Comparison of ENCODE assay signal across 23 cellular contexts in genomic region chr6:1729133-1729751, GRCh38.
DNase-seq lines count a peak whose midpoint lies in the region; TF ChIP-seq lines count a peak whose summit lies in the region.
"Had no signal": no experiment of that assay in that cellular context is flagged by ENCODE, and none has a peak within 500 bp of the region (broad histone marks: within the 10 kb centered on the region; RNA-seq: fewer than 3 reads in every experiment).

No MANE protein-coding gene starts in this region.

- peaks cover 34% of the 10 kb centered on the region for H3K4me1 ChIP-seq in mammary epithelial cell (ENCODE audit: insufficient read depth, low read length)
- H3K4me1 ChIP-seq in esophagus muscularis mucosa = no peaks in the 10 kb centered on the region
- H3K4me1 ChIP-seq: Peyer's patch had no signal

- intact Hi-C loops in mammary epithelial cell (cut with micrococcal nuclease) = no loop called here
- intact Hi-C loops in activated CD4-positive, alpha-beta T cell treated with anti-CD3 and anti-CD28 coated beads, Interleukin-2, amount 10 ng/mL, durations not matched to agents 24 days and 14 days (cut with micrococcal nuclease) = no loop called here
- intact Hi-C loops in esophagus muscularis mucosa (cut with DNase I) = no loop called here

- dilution Hi-C loops in mammary epithelial cell (cut with HindIII; ENCODE audit: low sequenced_read_pairs) = no loop called here

- peak overlapping the region; percentile 23 for H3K9ac ChIP-seq in mammary epithelial cell (ENCODE audit: insufficient read depth, low read length)
- H3K9ac ChIP-seq: BLaER1 had no signal

- no peaks in the 10 kb centered on the region for H4K20me1 ChIP-seq in mammary epithelial cell (ENCODE audit: insufficient read depth, low read length)
- H4K20me1 ChIP-seq: BLaER1 had no signal

- H3K9me3 ChIP-seq in mammary epithelial cell (replicated peaks; ENCODE audit: insufficient read depth, low read length) (no peaks in the 10 kb centered on the region), esophagus muscularis mucosa (no peaks in the 10 kb centered on the region)
- H3K9me3 ChIP-seq: BLaER1, Caco-2, ovary, Peyer's patch had no signal

- H3K4me2 ChIP-seq in mammary epithelial cell (ENCODE audit: insufficient read depth, low read depth, low read length) = peak overlapping the region; percentile 76
- H3K4me2 ChIP-seq: BLaER1 had no signal

- peak overlapping the region; percentile 45 for H2AFZ ChIP-seq in mammary epithelial cell (ENCODE audit: low read depth, low read length)

- H3K27ac ChIP-seq in mammary epithelial cell (ENCODE audit: insufficient read depth, low read depth, low read length) (peak overlapping the region; percentile 21), esophagus muscularis mucosa (replicated peaks in 1 of 4) (no peak overlapping the region)
- H3K27ac ChIP-seq: BLaER1, HL-60, ovary, Peyer's patch had no signal

- peaks cover 4% of the 10 kb centered on the region for H3K9me3 Mint-ChIP-seq in activated CD4-positive, alpha-beta T cell treated with anti-CD3 and anti-CD28 coated beads, Interleukin-2, amount 10 ng/mL, durations not matched to agents 24 days and 14 days

- TF ChIP-seq EP300 in esophagus muscularis mucosa (IDR thresholded peaks at IDR 0.05) = no peak

- no peaks in the 10 kb centered on the region for H3K79me2 ChIP-seq in mammary epithelial cell (ENCODE audit: insufficient read depth, low read length)

- no peak for TF ChIP-seq POLR2A in esophagus muscularis mucosa (IDR thresholded peaks at IDR 0.05; ENCODE audit: low read depth)

- H3K36me3 ChIP-seq in mammary epithelial cell (ENCODE audit: insufficient read depth, low read length) (no peaks in the 10 kb centered on the region), esophagus muscularis mucosa (peaks cover 0 to 3% (median 0%) of the 10 kb centered on the region in 4 donors)
- H3K36me3 ChIP-seq: ovary had no signal

- DNase-seq in DMS153 treated with DMSO at 0.1 percent for 48 hours (lab: John Stamatoyannopoulos, UW; ENCODE audit: unreplicated experiment) (peak; percentile 15), NCI-H1105 treated with DMSO at 0.1 percent for 48 hours (lab: John Stamatoyannopoulos, UW) (peak; percentile 99), mammary epithelial cell (peak; percentile 93), lung microvascular endothelial cell (ENCODE audit: low read depth in 2 of 2) (peak; percentile 49 to 54), NCI-H1417 (lab: John Stamatoyannopoulos, UW) (no peak), esophagus muscularis mucosa (ENCODE audit: extremely low spot score) (no peak), DMS53 (lab: John Stamatoyannopoulos, UW) (no peak)
- no peak for DNase-seq in activated CD4-positive, alpha-beta T cell treated with anti-CD3 and anti-CD28 coated beads, Interleukin-2, amount 10 ng/mL, durations not matched to agents 24 days and 14 days
- DNase-seq: ACHN; activated CD4-positive, alpha-beta T cell treated with anti-CD3 and anti-CD28 coated beads for 48 hours; activated CD8-positive, alpha-beta memory T cell treated with anti-CD3 and anti-CD28 coated beads, Interleukin-2, amount 10 ng/mL, durations not matched to agents 7 days and 5 days; activated naive CD4-positive, alpha-beta T cell treated with anti-CD3 and anti-CD28 coated beads, Interleukin-2, amount 50 U/mL, for 16 hours; aorta; Caco-2; GOT3; naive thymus-derived CD8-positive, alpha-beta T cell; NCI-H446; ovary; Peyer's patch; stimulated activated CD4-positive, alpha-beta T cell treated with anti-CD3 and anti-CD28 coated beads, Interleukin-15, amount 100 ng/mL, for 24 hours; T-helper 17 cell had no signal

- no peak overlapping the region for H3K27ac Mint-ChIP-seq in activated CD4-positive, alpha-beta T cell treated with anti-CD3 and anti-CD28 coated beads, Interleukin-2, amount 10 ng/mL, durations not matched to agents 24 days and 14 days
- H3K27ac Mint-ChIP-seq: activated CD8-positive, alpha-beta memory T cell treated with anti-CD3 and anti-CD28 coated beads, Interleukin-2, amount 10 ng/mL, durations not matched to agents 7 days and 5 days; naive thymus-derived CD8-positive, alpha-beta T cell; T-helper 17 cell had no signal

- H3K4me3 Mint-ChIP-seq in activated CD4-positive, alpha-beta T cell treated with anti-CD3 and anti-CD28 coated beads, Interleukin-2, amount 10 ng/mL, durations not matched to agents 24 days and 14 days = no peak overlapping the region
- H3K4me3 Mint-ChIP-seq: activated CD8-positive, alpha-beta memory T cell treated with anti-CD3 and anti-CD28 coated beads, Interleukin-2, amount 10 ng/mL, durations not matched to agents 7 days and 5 days; naive thymus-derived CD8-positive, alpha-beta T cell; T-helper 17 cell had no signal

- H3K27me3 Mint-ChIP-seq in activated CD4-positive, alpha-beta T cell treated with anti-CD3 and anti-CD28 coated beads, Interleukin-2, amount 10 ng/mL, durations not matched to agents 24 days and 14 days = no peaks in the 10 kb centered on the region
- H3K27me3 Mint-ChIP-seq: activated CD8-positive, alpha-beta memory T cell treated with anti-CD3 and anti-CD28 coated beads, Interleukin-2, amount 10 ng/mL, durations not matched to agents 7 days and 5 days; naive thymus-derived CD8-positive, alpha-beta T cell; T-helper 17 cell had no signal

- no peaks in the 10 kb centered on the region for H3K36me3 Mint-ChIP-seq in activated CD4-positive, alpha-beta T cell treated with anti-CD3 and anti-CD28 coated beads, Interleukin-2, amount 10 ng/mL, durations not matched to agents 24 days and 14 days (ENCODE audit: low read depth)

- CTCF ChIA-PET in mammary epithelial cell (lab: Charles Lee; ENCODE audit: low non-redundant PET) = no interaction called here

- H3K27me3 ChIP-seq in mammary epithelial cell (ENCODE audit: insufficient read depth, low read length) (no peaks in the 10 kb centered on the region), esophagus muscularis mucosa (no peaks in the 10 kb centered on the region)
- H3K27me3 ChIP-seq: BLaER1, ovary, Peyer's patch had no signal

- no peaks in the 10 kb centered on the region for H3K4me1 Mint-ChIP-seq in activated CD4-positive, alpha-beta T cell treated with anti-CD3 and anti-CD28 coated beads, Interleukin-2, amount 10 ng/mL, durations not matched to agents 24 days and 14 days
- H3K4me1 Mint-ChIP-seq: activated CD8-positive, alpha-beta memory T cell treated with anti-CD3 and anti-CD28 coated beads, Interleukin-2, amount 10 ng/mL, durations not matched to agents 7 days and 5 days; T-helper 17 cell had no signal

- H3K4me3 ChIP-seq in mammary epithelial cell (replicated peaks in 1 of 3; ENCODE audit: insufficient read depth in 1 of 3, low read depth in 2 of 3, low read length in 3 of 3) = no peak overlapping the region
- no peak overlapping the region for H3K4me3 ChIP-seq in esophagus muscularis mucosa
- H3K4me3 ChIP-seq: BLaER1, ovary, Peyer's patch had no signal

- no peak for TF ChIP-seq CTCF in mammary epithelial cell (conservative IDR thresholded peaks at IDR 0.05 in 1 of 2, IDR thresholded peaks at IDR 0.05 in 1 of 2; ENCODE audit: extremely low read depth in 1 of 2, insufficient read depth in 1 of 2, low read depth in 1 of 2, low read length in 2 of 2)
- TF ChIP-seq CTCF in esophagus muscularis mucosa (IDR thresholded peaks at IDR 0.05) = no peak

- WGBS in mammary epithelial cell (ENCODE audit: low coverage, missing lambda C conversion rate) = under 1% methylated on average over 7 of the region's 7 CpGs
- WGBS in esophagus muscularis mucosa = 87% methylated on average over 7 of the region's 7 CpGs

- no TSS peak for BruUV-seq in mammary epithelial cell (replicated peaks; lab: Mats Ljungman, UMichigan)

- in situ Hi-C loops in mammary epithelial cell (cut with MboI; ENCODE audit: low sequenced_read_pairs in 2 of 2) = no loop called here

Comparison
In these comparisons a context has a peak if more than half of its experiments do, and no peak if none do; other contexts are left out.
1. DNase-seq: peak in DMS153 treated with DMSO at 0.1 percent for 48 hours (single experiment), NCI-H1105 treated with DMSO at 0.1 percent for 48 hours (single experiment), mammary epithelial cell (single experiment) and lung microvascular endothelial cell (2 of 2); none in NCI-H1417 (0 of 3), activated CD4-positive, alpha-beta T cell treated with anti-CD3 and anti-CD28 coated beads, Interleukin-2, amount 10 ng/mL, durations not matched to agents 24 days and 14 days (single experiment), esophagus muscularis mucosa (single experiment) and DMS53 (single experiment).